ENCODE assay signal across 8 cellular contexts in the genomic region with DNA sequence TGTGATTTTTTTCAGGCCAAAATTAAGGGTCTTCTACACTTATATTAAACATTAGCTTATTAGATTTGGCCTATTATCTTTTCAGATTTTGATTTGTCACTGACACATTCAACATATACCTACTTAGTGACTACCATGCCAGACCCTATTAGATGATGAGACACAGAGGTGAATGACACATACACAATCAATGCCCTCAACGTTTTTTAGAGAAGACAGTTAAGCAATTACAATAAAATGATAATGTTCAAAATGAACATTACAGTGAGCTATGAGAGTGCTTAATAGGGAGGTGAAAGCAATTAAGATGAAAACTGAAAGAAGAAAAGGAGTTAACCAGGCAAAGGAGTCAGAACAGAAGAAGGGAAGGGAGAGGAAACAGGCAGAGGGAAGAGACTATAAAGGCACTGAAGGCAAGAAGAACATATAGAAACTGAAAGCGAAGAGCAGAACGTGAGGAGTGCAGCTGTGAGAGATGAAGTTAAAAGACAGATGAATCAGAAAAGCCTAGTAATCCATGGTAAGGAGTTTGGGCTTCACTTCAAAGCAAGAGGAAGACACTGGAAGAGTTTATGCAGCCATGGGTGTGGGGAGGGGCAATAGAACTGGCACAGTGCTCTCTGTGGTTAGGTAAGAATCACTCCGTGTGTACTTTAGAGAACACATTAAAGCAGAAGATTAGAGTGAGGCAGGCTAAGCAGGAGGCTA.
DNase-seq lines count a peak whose midpoint lies in the region; ATAC-seq and TF ChIP-seq lines count a peak whose summit lies in the region.

No MANE protein-coding gene starts in this region.

- TF ChIP-seq CTCF in AG10803 (conservative IDR thresholded peaks at IDR 0.05; ENCODE audit: low read length), result no peak
- no peak for TF ChIP-seq CTCF in chondrocyte (IDR thresholded peaks at IDR 0.05)
- TF ChIP-seq CTCF in dorsolateral prefrontal cortex (IDR thresholded peaks at IDR 0.05 in 54 of 56, conservative IDR thresholded peaks at IDR 0.05 in 2 of 56; ENCODE audit: low read depth in 1 of 56, partially characterized antibody in 56 of 56), result no peak

- H3K4me3 ChIP-seq in AG10803 (ENCODE audit: low read length) (peak overlapping the region; percentile 43), dorsolateral prefrontal cortex (no peak overlapping the region)

- no peaks in the 10 kb centered on the region for H3K27me3 ChIP-seq in dorsolateral prefrontal cortex

- ATAC-seq in GM19043 (IDR thresholded peaks at IDR 0.05; ENCODE audit: low read depth, unreplicated experiment) (peak; percentile 84), HG03103 (IDR thresholded peaks at IDR 0.05; ENCODE audit: low read depth, unreplicated experiment) (peak; percentile 76), memory B cell (ENCODE audit: low read depth) (peak; percentile 61)

- H3K36me3 Mint-ChIP-seq in memory B cell (no peaks in the 10 kb centered on the region), chondrocyte (ENCODE audit: low read depth) (no peaks in the 10 kb centered on the region)

- peaks cover 2% of the 10 kb centered on the region for H3K4me1 Mint-ChIP-seq in memory B cell
- H3K4me1 Mint-ChIP-seq in chondrocyte (ENCODE audit: low read depth), result peaks cover 35% of the 10 kb centered on the region

- H3K4me3 Mint-ChIP-seq in memory B cell (no peak overlapping the region), chondrocyte (ENCODE audit: unreplicated experiment) (no peak overlapping the region)

- H3K27ac Mint-ChIP-seq in memory B cell (no peak overlapping the region), chondrocyte (ENCODE audit: unreplicated experiment) (no peak overlapping the region)

- H3K9me3 Mint-ChIP-seq in memory B cell (no peaks in the 10 kb centered on the region), chondrocyte (ENCODE audit: low read depth) (no peaks in the 10 kb centered on the region)

- H3K27me3 Mint-ChIP-seq in memory B cell, result no peaks in the 10 kb centered on the region
- no peaks in the 10 kb centered on the region for H3K27me3 Mint-ChIP-seq in chondrocyte (ENCODE audit: low read depth)

- DNase-seq in AG10803 (ENCODE audit: low read depth), result peak; percentile 60
- DNase-seq in SW480 (ENCODE audit: low spot score), result peak; percentile 52
- DNase-seq in memory B cell (ENCODE audit: low spot score in 2 of 2), result no peak
- no peak for DNase-seq in chondrocyte (ENCODE audit: low spot score)
- no peak for DNase-seq in activated effector memory CD4-positive, alpha-beta T cell treated with Interleukin-2 at 50 U/mL for 16 hours
- no peak for DNase-seq in dorsolateral prefrontal cortex

- no peak overlapping the region for H3K27ac ChIP-seq in dorsolateral prefrontal cortex

- intact Hi-C loops in dorsolateral prefrontal cortex (cut with DNase I), result loop anchor here in 1 of 2 donors (10.0 kb wide), 1 partner anchor 581 kb away; no protein-coding TSS in a partner anchor

Comparison
In these comparisons a context has a peak if more than half of its experiments do, and no peak if none do; other contexts are left out.
1. DNase-seq: peak in AG10803 (single experiment) and SW480 (single experiment); none in memory B cell (0 of 2), chondrocyte (single experiment), activated effector memory CD4-positive, alpha-beta T cell treated with Interleukin-2 at 50 U/mL for 16 hours (single experiment) and dorsolateral prefrontal cortex (0 of 10).
2. Peak in every context shown above with its lines, with median percentiles within 50 percentile points of each other: ATAC-seq.